In the genomic region with DNA sequence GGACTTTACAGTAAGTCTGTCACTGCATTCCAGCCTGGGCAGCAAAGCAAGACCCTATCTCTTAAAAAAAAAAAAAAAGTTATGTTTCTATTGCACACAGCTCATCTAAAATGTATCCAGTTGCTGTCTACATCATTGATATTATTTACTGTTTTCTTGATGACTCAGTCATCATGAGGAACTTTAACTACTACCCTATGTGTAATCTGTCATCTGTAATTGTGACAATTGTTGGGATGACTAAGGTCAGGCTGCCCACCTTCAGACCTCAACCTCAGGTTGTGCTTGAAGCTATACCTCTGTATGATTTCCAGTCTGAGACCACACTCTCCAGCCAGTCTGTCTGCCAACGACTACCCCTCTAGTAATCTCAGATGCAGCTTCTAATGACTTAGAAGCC, we compare ENCODE assay signal across 25 cellular contexts.
"Had no signal": no experiment of that assay in that cellular context is flagged by ENCODE, and none has a peak within 500 bp of the region (broad histone marks: within the 10 kb centered on the region; RNA-seq: fewer than 3 reads in every experiment).

No MANE protein-coding gene starts in this region.

- H3K9me3 ChIP-seq: left lung, right lobe of liver, thoracic aorta, upper lobe of left lung had no signal

- H3K4me3 Mint-ChIP-seq: activated naive CD4-positive, alpha-beta T cell treated with anti-CD3 and anti-CD28 coated beads for 36 hours; activated naive CD8-positive, alpha-beta T cell treated with anti-CD3 and anti-CD28 coated beads, Interleukin-2, amount 10 ng/mL, durations not matched to agents 7 days and 5 days; activated T-cell treated with anti-CD3 and anti-CD28 coated beads, Interleukin-2, amount 50 U/mL, for 24 hours; naive thymus-derived CD4-positive, alpha-beta T cell; neural crest cell; stimulated activated naive B cell treated with anti-CD40 and anti-IgM and Interleukin-4, amounts not matched to agents 10 μg/mL and 1 μg/mL and 100 μg/mL, for 72 hours had no signal

- H3K4me3 ChIP-seq: left lung, lung, right lobe of liver, skin epidermis, thoracic aorta, upper lobe of left lung had no signal

- H3K27me3 ChIP-seq: left lung, right lobe of liver, upper lobe of left lung had no signal

- H3K9me3 Mint-ChIP-seq: activated naive CD4-positive, alpha-beta T cell treated with anti-CD3 and anti-CD28 coated beads for 36 hours; activated naive CD8-positive, alpha-beta T cell treated with anti-CD3 and anti-CD28 coated beads, Interleukin-2, amount 10 ng/mL, durations not matched to agents 7 days and 5 days; activated T-cell treated with anti-CD3 and anti-CD28 coated beads, Interleukin-2, amount 50 U/mL, for 24 hours; activated T-helper 2 cell treated with anti-CD3 and anti-CD28 coated beads, Interferon-gamma antibody, Interleukin-2, Interleukin-4, amounts not matched to agents 10 μg/mL and 5 μg/mL and 100 μg/mL, durations not matched to agents 14 hours and 24 hours and 36 hours; naive thymus-derived CD4-positive, alpha-beta T cell; neural crest cell; stimulated activated naive B cell treated with anti-CD40 and anti-IgM and Interleukin-4, amounts not matched to agents 10 μg/mL and 1 μg/mL and 100 μg/mL, for 72 hours had no signal

- H3K36me3 Mint-ChIP-seq: activated naive CD8-positive, alpha-beta T cell treated with anti-CD3 and anti-CD28 coated beads, Interleukin-2, amount 10 ng/mL, durations not matched to agents 7 days and 5 days; naive thymus-derived CD4-positive, alpha-beta T cell; stimulated activated naive B cell treated with anti-CD40 and anti-IgM and Interleukin-4, amounts not matched to agents 10 μg/mL and 1 μg/mL and 100 μg/mL, for 72 hours had no signal

- H3K4me1 Mint-ChIP-seq: neural crest cell had no signal

- H3K27me3 Mint-ChIP-seq: activated T-cell treated with anti-CD3 and anti-CD28 coated beads, Interleukin-2, amount 50 U/mL, for 24 hours; stimulated activated naive B cell treated with anti-CD40 and anti-IgM and Interleukin-4, amounts not matched to agents 10 μg/mL and 1 μg/mL and 100 μg/mL, for 72 hours had no signal

- H3K27ac Mint-ChIP-seq: activated naive CD4-positive, alpha-beta T cell treated with anti-CD3 and anti-CD28 coated beads for 36 hours; activated naive CD8-positive, alpha-beta T cell treated with anti-CD3 and anti-CD28 coated beads, Interleukin-2, amount 10 ng/mL, durations not matched to agents 7 days and 5 days; activated T-cell treated with anti-CD3 and anti-CD28 coated beads, Interleukin-2, amount 50 U/mL, for 24 hours; activated T-helper 2 cell treated with anti-CD3 and anti-CD28 coated beads, Interferon-gamma antibody, Interleukin-2, Interleukin-4, amounts not matched to agents 10 μg/mL and 5 μg/mL and 100 μg/mL, durations not matched to agents 14 hours and 24 hours and 36 hours; naive thymus-derived CD4-positive, alpha-beta T cell; stimulated activated naive B cell treated with anti-CD40 and anti-IgM and Interleukin-4, amounts not matched to agents 10 μg/mL and 1 μg/mL and 100 μg/mL, for 72 hours had no signal

- H3K27ac ChIP-seq: epithelial cell of prostate, left lung, right lobe of liver, skin epidermis, thoracic aorta, upper lobe of left lung had no signal

- ATAC-seq: left lung; naive thymus-derived CD4-positive, alpha-beta T cell; stimulated activated naive B cell treated with anti-CD40 and anti-IgM and Interleukin-4, amounts not matched to agents 10 μg/mL and 1 μg/mL and 100 μg/mL, for 72 hours had no signal

- DNase-seq: activated CD4-positive, CD25-positive, alpha-beta regulatory T cell treated with anti-CD3 and anti-CD28 coated beads, Interleukin-2, amount 50 U/mL, for 72 hours; activated naive CD4-positive, alpha-beta T cell treated with anti-CD3 and anti-CD28 coated beads for 36 hours; activated naive CD8-positive, alpha-beta T cell treated with anti-CD3 and anti-CD28 coated beads, Interleukin-2, amount 10 ng/mL, durations not matched to agents 7 days and 5 days; activated T-cell treated with anti-CD3 and anti-CD28 coated beads, Interleukin-2, amount 50 U/mL, for 24 hours; amygdala; cortex of kidney; foreskin melanocyte; glutamatergic neuron; hippocampal formation; kidney glomerular epithelial cell; left lung; naive thymus-derived CD4-positive, alpha-beta T cell; occipital lobe; posterior cingulate gyrus; stimulated activated CD4-positive, alpha-beta T cell treated with anti-CD3 and anti-CD28 coated beads, Interleukin-2, amount 100 ng/mL, for 24 hours; stimulated activated naive B cell treated with anti-CD40 and anti-IgM and Interleukin-4, amounts not matched to agents 10 μg/mL and 1 μg/mL and 100 μg/mL, for 72 hours; T-helper 2 cell; upper lobe of left lung had no signal

- H3K36me3 ChIP-seq: left lung, right lobe of liver, thoracic aorta, upper lobe of left lung had no signal
